In genomic region chr11:103842795-103843194, GRCh38 we compare ENCODE assay signal across 1 cellular context.
TF ChIP-seq lines count a peak whose summit lies in the region.

No MANE protein-coding gene starts in this region.

TF ChIP-seq in GM23338, 12 proteins besides CTCF, POLR2A, EP300 and RAD21 (continued from another document):
- TF ChIP-seq ZNF462 (CRISPR knock-in tag; IDR thresholded peaks at IDR 0.05) (no peak), ZNF114 (CRISPR knock-in tag; IDR thresholded peaks at IDR 0.05) (no peak), STAT1 (IDR thresholded peaks at IDR 0.05; ENCODE audit: unreplicated experiment) (no peak)
TF ChIP-seq in GM23338: peak in this region for 0.
